Comparison of ENCODE assay signal across 2 cellular contexts in the genomic region with DNA sequence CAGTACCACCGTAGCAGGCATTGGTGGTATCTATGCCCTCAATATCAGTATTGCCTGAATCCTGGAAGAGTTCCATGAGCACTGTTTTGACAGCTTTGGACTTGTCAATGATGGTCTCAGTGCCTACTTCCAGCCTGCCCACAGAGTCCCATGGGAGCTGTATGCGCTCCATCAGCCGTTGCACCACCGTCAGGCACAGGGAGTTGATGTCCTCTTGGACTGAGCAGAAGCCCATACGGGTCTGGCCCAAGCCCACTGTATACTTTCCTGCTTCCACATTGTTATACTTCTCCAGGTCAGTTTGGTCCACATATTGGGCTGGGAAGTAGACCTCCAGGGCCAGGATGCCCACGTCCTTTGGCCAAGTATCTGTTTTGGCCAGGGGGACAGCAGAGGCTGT.
A peak's percentile ranks its signal among the peaks of the same experiment; 100 is the strongest.
TF ChIP-seq lines count a peak whose summit lies in the region.

No MANE protein-coding gene starts in this region.

TF ChIP-seq in liver, 16 proteins besides CTCF, POLR2A, EP300 and RAD21:
- TF ChIP-seq RXRA (IDR thresholded peaks at IDR 0.05) (no peak), SP1 (IDR thresholded peaks at IDR 0.05) (peak; percentile 10), HNF4A (conservative IDR thresholded peaks at IDR 0.05) (peak in 1 of 2 donors; percentile 18)

TF ChIP-seq in HepG2, 621 proteins besides CTCF, POLR2A, EP300 and RAD21:
- TF ChIP-seq ZNF569 (CRISPR knock-in tag; IDR thresholded peaks at IDR 0.05; ENCODE audit: borderline replicate concordance) (no peak), SATB2 (CRISPR knock-in tag; IDR thresholded peaks at IDR 0.05) (no peak), XBP1 (CRISPR knock-in tag; IDR thresholded peaks at IDR 0.05) (no peak), ZFP36L2 (CRISPR knock-in tag; IDR thresholded peaks at IDR 0.05) (no peak), KDM1A (CRISPR knock-in tag; IDR thresholded peaks at IDR 0.05) (no peak), PAWR (CRISPR knock-in tag; IDR thresholded peaks at IDR 0.05; ENCODE audit: borderline replicate concordance) (no peak), YEATS2 (CRISPR knock-in tag; IDR thresholded peaks at IDR 0.05; ENCODE audit: borderline replicate concordance) (no peak), ZNF564 (CRISPR knock-in tag; IDR thresholded peaks at IDR 0.05) (no peak), FOXK1 (CRISPR knock-in tag; IDR thresholded peaks at IDR 0.05; ENCODE audit: borderline replicate concordance, low read depth) (no peak), SIX1 (CRISPR knock-in tag; IDR thresholded peaks at IDR 0.05; ENCODE audit: borderline replicate concordance) (no peak), ZBTB42 (CRISPR knock-in tag; IDR thresholded peaks at IDR 0.05) (no peak), MTA1 (CRISPR knock-in tag; IDR thresholded peaks at IDR 0.05; ENCODE audit: borderline replicate concordance) (no peak), ZKSCAN5 (CRISPR knock-in tag; IDR thresholded peaks at IDR 0.05) (no peak)
- TF ChIP-seq, protein P1, sequence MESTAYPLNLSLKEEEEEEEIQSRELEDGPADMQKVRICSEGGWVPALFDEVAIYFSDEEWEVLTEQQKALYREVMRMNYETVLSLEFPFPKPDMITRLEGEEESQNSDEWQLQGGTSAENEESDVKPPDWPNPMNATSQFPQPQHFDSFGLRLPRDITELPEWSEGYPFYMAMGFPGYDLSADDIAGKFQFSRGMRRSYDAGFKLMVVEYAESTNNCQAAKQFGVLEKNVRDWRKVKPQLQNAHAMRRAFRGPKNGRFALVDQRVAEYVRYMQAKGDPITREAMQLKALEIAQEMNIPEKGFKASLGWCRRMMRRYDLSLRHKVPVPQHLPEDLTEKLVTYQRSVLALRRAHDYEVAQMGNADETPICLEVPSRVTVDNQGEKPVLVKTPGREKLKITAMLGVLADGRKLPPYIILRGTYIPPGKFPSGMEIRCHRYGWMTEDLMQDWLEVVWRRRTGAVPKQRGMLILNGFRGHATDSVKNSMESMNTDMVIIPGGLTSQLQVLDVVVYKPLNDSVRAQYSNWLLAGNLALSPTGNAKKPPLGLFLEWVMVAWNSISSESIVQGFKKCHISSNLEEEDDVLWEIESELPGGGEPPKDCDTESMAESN (CRISPR knock-in tag; conservative IDR thresholded peaks at IDR 0.05) = no peak
- TF ChIP-seq, protein P2, sequence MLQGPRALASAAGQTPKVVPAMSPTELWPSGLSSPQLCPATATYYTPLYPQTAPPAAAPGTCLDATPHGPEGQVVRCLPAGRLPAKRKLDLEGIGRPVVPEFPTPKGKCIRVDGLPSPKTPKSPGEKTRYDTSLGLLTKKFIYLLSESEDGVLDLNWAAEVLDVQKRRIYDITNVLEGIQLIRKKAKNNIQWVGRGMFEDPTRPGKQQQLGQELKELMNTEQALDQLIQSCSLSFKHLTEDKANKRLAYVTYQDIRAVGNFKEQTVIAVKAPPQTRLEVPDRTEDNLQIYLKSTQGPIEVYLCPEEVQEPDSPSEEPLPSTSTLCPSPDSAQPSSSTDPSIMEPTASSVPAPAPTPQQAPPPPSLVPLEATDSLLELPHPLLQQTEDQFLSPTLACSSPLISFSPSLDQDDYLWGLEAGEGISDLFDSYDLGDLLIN (CRISPR knock-in tag; IDR thresholded peaks at IDR 0.05; ENCODE audit: borderline replicate concordance) = no peak
- TF ChIP-seq, protein P3, sequence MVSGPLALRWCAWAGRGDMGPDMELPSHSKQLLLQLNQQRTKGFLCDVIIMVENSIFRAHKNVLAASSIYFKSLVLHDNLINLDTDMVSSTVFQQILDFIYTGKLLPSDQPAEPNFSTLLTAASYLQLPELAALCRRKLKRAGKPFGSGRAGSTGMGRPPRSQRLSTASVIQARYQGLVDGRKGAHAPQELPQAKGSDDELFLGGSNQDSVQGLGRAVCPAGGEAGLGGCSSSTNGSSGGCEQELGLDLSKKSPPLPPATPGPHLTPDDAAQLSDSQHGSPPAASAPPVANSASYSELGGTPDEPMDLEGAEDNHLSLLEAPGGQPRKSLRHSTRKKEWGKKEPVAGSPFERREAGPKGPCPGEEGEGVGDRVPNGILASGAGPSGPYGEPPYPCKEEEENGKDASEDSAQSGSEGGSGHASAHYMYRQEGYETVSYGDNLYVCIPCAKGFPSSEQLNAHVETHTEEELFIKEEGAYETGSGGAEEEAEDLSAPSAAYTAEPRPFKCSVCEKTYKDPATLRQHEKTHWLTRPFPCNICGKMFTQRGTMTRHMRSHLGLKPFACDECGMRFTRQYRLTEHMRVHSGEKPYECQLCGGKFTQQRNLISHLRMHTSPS (CRISPR knock-in tag; IDR thresholded peaks at IDR 0.05; ENCODE audit: low read depth) = no peak
- TF ChIP-seq, protein P4, sequence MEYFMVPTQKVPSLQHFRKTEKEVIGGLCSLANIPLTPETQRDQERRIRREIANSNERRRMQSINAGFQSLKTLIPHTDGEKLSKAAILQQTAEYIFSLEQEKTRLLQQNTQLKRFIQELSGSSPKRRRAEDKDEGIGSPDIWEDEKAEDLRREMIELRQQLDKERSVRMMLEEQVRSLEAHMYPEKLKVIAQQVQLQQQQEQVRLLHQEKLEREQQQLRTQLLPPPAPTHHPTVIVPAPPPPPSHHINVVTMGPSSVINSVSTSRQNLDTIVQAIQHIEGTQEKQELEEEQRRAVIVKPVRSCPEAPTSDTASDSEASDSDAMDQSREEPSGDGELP (IDR thresholded peaks at IDR 0.05; ENCODE audit: borderline replicate concordance, low read depth) = no peak
- TF ChIP-seq, protein P5, sequence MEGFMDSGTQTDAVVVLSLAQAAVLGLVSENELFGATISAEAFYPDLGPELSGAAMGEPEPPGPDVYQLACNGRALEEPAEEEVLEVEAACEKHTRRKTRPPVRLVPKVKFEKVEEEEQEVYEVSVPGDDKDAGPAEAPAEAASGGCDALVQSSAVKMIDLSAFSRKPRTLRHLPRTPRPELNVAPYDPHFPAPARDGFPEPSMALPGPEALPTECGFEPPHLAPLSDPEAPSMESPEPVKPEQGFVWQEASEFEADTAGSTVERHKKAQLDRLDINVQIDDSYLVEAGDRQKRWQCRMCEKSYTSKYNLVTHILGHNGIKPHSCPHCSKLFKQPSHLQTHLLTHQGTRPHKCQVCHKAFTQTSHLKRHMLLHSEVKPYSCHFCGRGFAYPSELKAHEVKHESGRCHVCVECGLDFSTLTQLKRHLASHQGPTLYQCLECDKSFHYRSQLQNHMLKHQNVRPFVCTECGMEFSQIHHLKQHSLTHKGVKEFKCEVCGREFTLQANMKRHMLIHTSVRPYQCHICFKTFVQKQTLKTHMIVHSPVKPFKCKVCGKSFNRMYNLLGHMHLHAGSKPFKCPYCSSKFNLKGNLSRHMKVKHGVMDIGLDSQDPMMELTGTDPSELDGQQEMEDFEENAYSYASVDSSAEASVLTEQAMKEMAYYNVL (CRISPR knock-in tag; IDR thresholded peaks at IDR 0.05; ENCODE audit: borderline replicate concordance) = no peak
- TF ChIP-seq, protein P6, sequence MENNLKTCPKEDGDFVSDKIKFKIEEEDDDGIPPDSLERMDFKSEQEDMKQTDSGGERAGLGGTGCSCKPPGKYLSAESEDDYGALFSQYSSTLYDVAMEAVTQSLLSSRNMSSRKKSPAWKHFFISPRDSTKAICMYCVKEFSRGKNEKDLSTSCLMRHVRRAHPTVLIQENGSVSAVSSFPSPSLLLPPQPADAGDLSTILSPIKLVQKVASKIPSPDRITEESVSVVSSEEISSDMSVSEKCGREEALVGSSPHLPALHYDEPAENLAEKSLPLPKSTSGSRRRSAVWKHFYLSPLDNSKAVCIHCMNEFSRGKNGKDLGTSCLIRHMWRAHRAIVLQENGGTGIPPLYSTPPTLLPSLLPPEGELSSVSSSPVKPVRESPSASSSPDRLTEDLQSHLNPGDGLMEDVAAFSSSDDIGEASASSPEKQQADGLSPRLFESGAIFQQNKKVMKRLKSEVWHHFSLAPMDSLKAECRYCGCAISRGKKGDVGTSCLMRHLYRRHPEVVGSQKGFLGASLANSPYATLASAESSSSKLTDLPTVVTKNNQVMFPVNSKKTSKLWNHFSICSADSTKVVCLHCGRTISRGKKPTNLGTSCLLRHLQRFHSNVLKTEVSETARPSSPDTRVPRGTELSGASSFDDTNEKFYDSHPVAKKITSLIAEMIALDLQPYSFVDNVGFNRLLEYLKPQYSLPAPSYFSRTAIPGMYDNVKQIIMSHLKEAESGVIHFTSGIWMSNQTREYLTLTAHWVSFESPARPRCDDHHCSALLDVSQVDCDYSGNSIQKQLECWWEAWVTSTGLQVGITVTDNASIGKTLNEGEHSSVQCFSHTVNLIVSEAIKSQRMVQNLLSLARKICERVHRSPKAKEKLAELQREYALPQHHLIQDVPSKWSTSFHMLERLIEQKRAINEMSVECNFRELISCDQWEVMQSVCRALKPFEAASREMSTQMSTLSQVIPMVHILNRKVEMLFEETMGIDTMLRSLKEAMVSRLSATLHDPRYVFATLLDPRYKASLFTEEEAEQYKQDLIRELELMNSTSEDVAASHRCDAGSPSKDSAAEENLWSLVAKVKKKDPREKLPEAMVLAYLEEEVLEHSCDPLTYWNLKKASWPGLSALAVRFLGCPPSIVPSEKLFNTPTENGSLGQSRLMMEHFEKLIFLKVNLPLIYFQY (CRISPR knock-in tag; IDR thresholded peaks at IDR 0.05; ENCODE audit: borderline replicate concordance) = no peak
TF ChIP-seq in HepG2: peak in this region for 0.
